10 cellular contexts compared by ENCODE assay signal in the genomic region with DNA sequence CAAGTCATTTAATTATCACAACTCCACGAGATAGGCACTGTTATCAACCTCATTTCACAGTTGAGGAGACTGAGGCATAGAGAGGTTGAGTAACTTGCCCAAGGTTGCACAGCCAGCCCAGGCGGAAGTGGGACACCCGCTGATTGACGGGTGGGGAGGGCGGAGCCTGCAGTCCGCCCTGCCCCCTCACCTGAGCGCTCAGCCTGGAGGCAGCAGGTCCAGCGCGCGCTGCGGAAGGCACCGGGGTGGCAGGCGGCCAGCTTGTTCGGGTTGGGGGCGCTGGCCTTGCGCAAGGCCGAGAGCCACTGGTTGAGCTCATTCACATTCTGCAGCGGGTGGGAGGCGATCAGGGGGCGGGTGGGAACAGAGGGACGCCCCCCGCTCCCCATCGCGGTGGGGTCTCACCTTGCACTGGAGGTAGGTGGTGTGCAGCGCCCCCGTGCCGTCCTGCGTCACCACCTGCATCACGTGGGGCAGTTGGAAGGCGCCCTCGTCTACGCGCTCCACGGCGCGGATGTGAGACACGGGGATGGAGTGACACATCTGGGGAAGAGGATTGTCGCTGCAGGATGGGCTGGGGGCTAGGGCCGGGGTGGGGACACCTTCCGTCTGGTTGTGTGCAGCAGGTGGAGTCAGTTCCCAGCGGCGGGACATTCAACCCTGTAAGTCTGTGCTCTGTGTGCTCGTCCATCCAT. TPM values are rescaled to one million over a fixed set of nuclear protein-coding genes. Genes with fewer than 3 reads are reported as not detected.
DNase-seq lines count a peak whose midpoint lies in the region; ATAC-seq and TF ChIP-seq lines count a peak whose summit lies in the region.
"Had no signal": no experiment of that assay in that cellular context is flagged by ENCODE, and none has a peak within 500 bp of the region (broad histone marks: within the 10 kb centered on the region; RNA-seq: fewer than 3 reads in every experiment).

No MANE protein-coding gene starts in this region.

- no peak for TF ChIP-seq CTCF in RWPE1 (conservative IDR thresholded peaks at IDR 0.05; ENCODE audit: low read depth)

- peak overlapping the region; percentile 64 to 87 (median 82) for H3K4me3 Mint-ChIP-seq in CD4-positive, CD25-positive, alpha-beta regulatory T cell
- peak overlapping the region; percentile 30 for H3K4me3 Mint-ChIP-seq in natural killer cell treated with Interleukin-12 subunit alpha and Interleukin-12 subunit beta and Interleukin-15 and Interleukin-18, amount 100 ng/mL, for 72 hours

- no peaks in the 10 kb centered on the region for H3K9me3 Mint-ChIP-seq in CD4-positive, CD25-positive, alpha-beta regulatory T cell
- no peaks in the 10 kb centered on the region for H3K9me3 Mint-ChIP-seq in natural killer cell treated with Interleukin-12 subunit alpha and Interleukin-12 subunit beta and Interleukin-15 and Interleukin-18, amount 100 ng/mL, for 72 hours

- H3K27me3 Mint-ChIP-seq in CD4-positive, CD25-positive, alpha-beta regulatory T cell: no peaks in the 10 kb centered on the region
- H3K27me3 Mint-ChIP-seq in natural killer cell treated with Interleukin-12 subunit alpha and Interleukin-12 subunit beta and Interleukin-15 and Interleukin-18, amount 100 ng/mL, for 72 hours: peaks cover 0 to 8% of the 10 kb centered on the region in 2 donors

- POLR2A ChIA-PET in RWPE1 (lab: Yijun Ruan, JAX; ENCODE audit: low non-redundant PET): no interaction called here

- intact Hi-C loops in sciatic nerve (cut with DNase I): no loop called here

- H3K27me3 ChIP-seq in CD4-positive, CD25-positive, alpha-beta regulatory T cell (ENCODE audit: control insufficient read depth, insufficient read depth, low read length): no peaks in the 10 kb centered on the region

- CTCF ChIA-PET in RWPE1 (lab: Yijun Ruan, JAX): interaction anchor here (0.7 kb wide), 1 partner anchor 549 kb away, joined by 6 read pairs; no protein-coding TSS in a partner anchor

- peak; percentile 89 to 93 for ATAC-seq in CD4-positive, CD25-positive, alpha-beta regulatory T cell (ENCODE audit: low read depth in 2 of 2)
- peak; percentile 60 to 74 for ATAC-seq in natural killer cell treated with Interleukin-12 subunit alpha and Interleukin-12 subunit beta and Interleukin-15 and Interleukin-18, amount 100 ng/mL, for 72 hours
- ATAC-seq in sciatic nerve: no peak

- H3K36me3 ChIP-seq in CD4-positive, CD25-positive, alpha-beta regulatory T cell (ENCODE audit: control insufficient read depth, insufficient read depth, low read length): no peaks in the 10 kb centered on the region
- H3K36me3 ChIP-seq: neutrophil had no signal

- peak overlapping the region; percentile 68 to 92 (median 76) for H3K27ac Mint-ChIP-seq in CD4-positive, CD25-positive, alpha-beta regulatory T cell
- no peak overlapping the region for H3K27ac Mint-ChIP-seq in natural killer cell treated with Interleukin-12 subunit alpha and Interleukin-12 subunit beta and Interleukin-15 and Interleukin-18, amount 100 ng/mL, for 72 hours

- no peaks in the 10 kb centered on the region for H3K36me3 Mint-ChIP-seq in CD4-positive, CD25-positive, alpha-beta regulatory T cell
- no peaks in the 10 kb centered on the region for H3K36me3 Mint-ChIP-seq in natural killer cell treated with Interleukin-12 subunit alpha and Interleukin-12 subunit beta and Interleukin-15 and Interleukin-18, amount 100 ng/mL, for 72 hours

- peaks cover 4% of the 10 kb centered on the region for H3K4me1 ChIP-seq in CD4-positive, CD25-positive, alpha-beta regulatory T cell (ENCODE audit: control insufficient read depth, insufficient read depth, low read length, poor library complexity, severe bottlenecking)

- H3K4me1 Mint-ChIP-seq in CD4-positive, CD25-positive, alpha-beta regulatory T cell: peaks cover 0 to 23% (median 0%) of the 10 kb centered on the region in 4 donors
- H3K4me1 Mint-ChIP-seq in natural killer cell treated with Interleukin-12 subunit alpha and Interleukin-12 subunit beta and Interleukin-15 and Interleukin-18, amount 100 ng/mL, for 72 hours (ENCODE audit: low read depth in 2 of 2): no peaks in the 10 kb centered on the region

- peak overlapping the region; percentile 21 for H3K27ac ChIP-seq in CD4-positive, CD25-positive, alpha-beta regulatory T cell (ENCODE audit: insufficient read depth, low read length, poor library complexity, severe bottlenecking)
- H3K27ac ChIP-seq in RWPE1: no peak overlapping the region
- H3K27ac ChIP-seq: neutrophil had no signal

- no peaks in the 10 kb centered on the region for H3K9me3 ChIP-seq in CD4-positive, CD25-positive, alpha-beta regulatory T cell (ENCODE audit: control insufficient read depth in 2 of 2, low read length in 2 of 2)
- H3K9me3 ChIP-seq: neutrophil had no signal

- peak overlapping the region; percentile 24 for H3K4me3 ChIP-seq in CD4-positive, CD25-positive, alpha-beta regulatory T cell (ENCODE audit: low read depth, low read length)

- DNase-seq in CD4-positive, CD25-positive, alpha-beta regulatory T cell: peak; percentile 35 to 83 (median 73)
- DNase-seq in RWPE1 (ENCODE audit: low spot score) (peak; percentile 56), dedifferentiated amniotic fluid mesenchymal stem cell (ENCODE audit: extremely low spot score) (no peak), GF-D8 (lab: John Stamatoyannopoulos, UW) (no peak), GOT3 (lab: John Stamatoyannopoulos, UW) (no peak), sciatic nerve (ENCODE audit: low spot score) (no peak)
- peak; percentile 22 for DNase-seq in activated naive CD8-positive, alpha-beta T cell treated with anti-CD3 and anti-CD28 coated beads, Interleukin-2, amount 50 U/mL, for 16 hours (ENCODE audit: low read depth, low spot score)
- DNase-seq in natural killer cell treated with Interleukin-12 subunit alpha and Interleukin-12 subunit beta and Interleukin-15 and Interleukin-18, amount 100 ng/mL, for 72 hours (ENCODE audit: low spot score): no peak

RNA-seq across cellular contexts. Expression of gene RASAL1, which starts 31.7 kb away (rescaled TPM):
- total RNA-seq in CD4-positive, CD25-positive, alpha-beta regulatory T cell: not detected
- under 1 TPM in 3 of 4 donors, not detected in 1; 0.42 to 0.79 (median 0.73) TPM for polyA plus RNA-seq in CD4-positive, CD25-positive, alpha-beta regulatory T cell
- not detected for total RNA-seq in natural killer cell treated with Interleukin-12 subunit alpha and Interleukin-12 subunit beta and Interleukin-15 and Interleukin-18, amount 100 ng/mL, for 72 hours
- 8.6 TPM for total RNA-seq in sciatic nerve

RNA-seq across cellular contexts. Expression of gene CFAP73, which starts 45.6 kb away (rescaled TPM):
- 0.42 TPM for total RNA-seq in CD4-positive, CD25-positive, alpha-beta regulatory T cell
- polyA plus RNA-seq in CD4-positive, CD25-positive, alpha-beta regulatory T cell: not detected
- total RNA-seq in natural killer cell treated with Interleukin-12 subunit alpha and Interleukin-12 subunit beta and Interleukin-15 and Interleukin-18, amount 100 ng/mL, for 72 hours: under 1 TPM in 1 of 2 donors, not detected in 1; 0.28 TPM
- 0.98 TPM for total RNA-seq in sciatic nerve

RNA-seq across cellular contexts. Expression of gene DTX1, which starts 47.4 kb away (rescaled TPM):
- total RNA-seq in CD4-positive, CD25-positive, alpha-beta regulatory T cell: 7.8 TPM
- 1 to 10 TPM in 1 of 4 donors, under 1 TPM in 3; 0.64 to 1.1 (median 0.84) TPM for polyA plus RNA-seq in CD4-positive, CD25-positive, alpha-beta regulatory T cell
- total RNA-seq in natural killer cell treated with Interleukin-12 subunit alpha and Interleukin-12 subunit beta and Interleukin-15 and Interleukin-18, amount 100 ng/mL, for 72 hours: 1 to 10 TPM in 1 of 2 donors, not detected in 1; 1.2 TPM
- 10.1 TPM for total RNA-seq in sciatic nerve
- total RNA-seq: T-helper 2 cell treated with Interferon-gamma antibody and Interleukin-4, amounts not matched to agents 100 ng/mL and 5 ng/mL, for 36 hours had no signal

Comparison
In these comparisons a context has a peak if more than half of its experiments do, and no peak if none do; other contexts are left out.
1. DNase-seq: peak in CD4-positive, CD25-positive, alpha-beta regulatory T cell (3 of 3), RWPE1 (single experiment) and activated naive CD8-positive, alpha-beta T cell treated with anti-CD3 and anti-CD28 coated beads, Interleukin-2, amount 50 U/mL, for 16 hours (single experiment); none in natural killer cell treated with Interleukin-12 subunit alpha and Interleukin-12 subunit beta and Interleukin-15 and Interleukin-18, amount 100 ng/mL, for 72 hours (single experiment), dedifferentiated amniotic fluid mesenchymal stem cell (single experiment), GF-D8 (single experiment), GOT3 (single experiment) and sciatic nerve (single experiment).
2. H3K27ac Mint-ChIP-seq: peak in CD4-positive, CD25-positive, alpha-beta regulatory T cell (3 of 3); none in natural killer cell treated with Interleukin-12 subunit alpha and Interleukin-12 subunit beta and Interleukin-15 and Interleukin-18, amount 100 ng/mL, for 72 hours (0 of 2).